Comparison of ENCODE assay signal across 29 cellular contexts in the genomic region with DNA sequence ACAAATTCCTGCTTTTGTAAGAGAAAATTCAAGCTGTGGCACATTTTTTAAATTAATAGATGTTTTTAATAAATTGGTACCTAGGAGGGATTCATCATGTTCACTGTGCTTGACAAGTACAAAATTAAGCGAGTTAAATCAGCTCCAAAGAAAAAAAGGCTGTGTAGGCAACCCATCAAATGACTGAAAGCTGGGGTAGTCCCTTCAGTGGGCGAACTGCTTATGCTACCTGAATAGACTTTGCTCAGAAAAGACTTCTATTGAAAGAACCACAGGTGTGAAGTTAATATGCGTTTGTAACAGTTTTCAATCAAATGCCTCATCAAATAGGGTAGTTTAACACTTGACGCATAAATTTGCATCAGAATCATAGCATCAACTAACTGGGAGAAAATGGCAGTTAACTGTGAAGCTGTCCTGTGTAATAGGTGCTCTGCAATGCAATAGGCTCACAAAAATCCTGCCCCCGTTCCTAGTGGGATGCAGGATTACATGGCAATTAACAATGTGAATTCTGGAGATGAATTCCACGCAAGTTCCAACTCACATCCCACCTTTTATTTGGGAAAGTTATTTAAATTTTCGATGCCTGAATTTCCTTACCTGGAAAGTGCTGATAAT.
"Had no signal": no experiment of that assay in that cellular context is flagged by ENCODE, and none has a peak within 500 bp of the region (broad histone marks: within the 10 kb centered on the region; RNA-seq: fewer than 3 reads in every experiment).

No MANE protein-coding gene starts in this region.

- H3K9me3 Mint-ChIP-seq: activated CD4-positive, alpha-beta memory T cell treated with anti-CD3 and anti-CD28 coated beads, Interleukin-2, amount 10 ng/mL, durations not matched to agents 7 days and 5 days; activated CD4-positive, alpha-beta T cell treated with anti-CD3 and anti-CD28 coated beads, Interleukin-2, amount 10 ng/mL, durations not matched to agents 7 days and 5 days; activated T-cell treated with anti-CD3 and anti-CD28 coated beads, Interleukin-2, amount 50 U/mL, for 4 hours; activated T-helper 17 cell treated with anti-CD3 and anti-CD28 coated beads, Interleukin-2, amount 50 U/mL, for 72 hours; T-helper 2 cell treated with Interferon-gamma antibody and Interleukin-4, amounts not matched to agents 5 μg/mL and 100 μg/mL, for 36 hours had no signal

- H3K27me3 ChIP-seq: body of pancreas, colonic mucosa, foreskin keratinocyte, gastrocnemius medialis, heart right ventricle had no signal

- H3K4me3 Mint-ChIP-seq: activated CD4-positive, alpha-beta memory T cell treated with anti-CD3 and anti-CD28 coated beads, Interleukin-2, amount 10 ng/mL, durations not matched to agents 7 days and 5 days; activated CD4-positive, alpha-beta T cell treated with anti-CD3 and anti-CD28 coated beads, Interleukin-2, amount 10 ng/mL, durations not matched to agents 7 days and 5 days; activated naive CD8-positive, alpha-beta T cell; activated T-cell treated with anti-CD3 and anti-CD28 coated beads, Interleukin-2, amount 50 U/mL, for 4 hours; activated T-helper 17 cell treated with anti-CD3 and anti-CD28 coated beads, Interleukin-2, amount 50 U/mL, for 72 hours; T-helper 17 cell; T-helper 2 cell treated with Interferon-gamma antibody and Interleukin-4, amounts not matched to agents 5 μg/mL and 100 μg/mL, for 36 hours had no signal

- H3K27ac ChIP-seq: body of pancreas, colonic mucosa, epithelial cell of prostate, foreskin keratinocyte, gastrocnemius medialis, heart right ventricle had no signal

- ATAC-seq: activated T-cell treated with anti-CD3 and anti-CD28 coated beads, Interleukin-2, amount 50 U/mL, for 4 hours; activated T-helper 17 cell treated with anti-CD3 and anti-CD28 coated beads, Interleukin-2, amount 50 U/mL, for 72 hours; body of pancreas; esophagus mucosa; foreskin keratinocyte; gastrocnemius medialis; heart right ventricle; T-helper 17 cell had no signal

- H3K36me3 ChIP-seq: colonic mucosa, gastrocnemius medialis, heart right ventricle had no signal

- H3K36me3 Mint-ChIP-seq: activated naive CD8-positive, alpha-beta T cell had no signal

- H3K9me3 ChIP-seq: body of pancreas, colonic mucosa, gastrocnemius medialis, heart right ventricle had no signal

- DNase-seq: activated CD4-positive, alpha-beta memory T cell treated with anti-CD3 and anti-CD28 coated beads, Interleukin-2, amount 10 ng/mL, durations not matched to agents 7 days and 5 days; activated CD4-positive, alpha-beta T cell treated with anti-CD3 and anti-CD28 coated beads for 1 hour; activated CD4-positive, alpha-beta T cell treated with anti-CD3 and anti-CD28 coated beads for 4 hours; activated CD4-positive, alpha-beta T cell treated with anti-CD3 and anti-CD28 coated beads, Interleukin-2, amount 10 ng/mL, durations not matched to agents 7 days and 5 days; activated CD4-positive, alpha-beta T cell treated with anti-CD3 and anti-CD28 coated beads, Interleukin-2, amount 50 U/mL, for 4 hours; activated CD8-positive, alpha-beta memory T cell treated with anti-CD3 and anti-CD28 coated beads, Interleukin-2, amount 50 U/mL, for 48 hours; activated effector memory CD4-positive, alpha-beta T cell treated with Interleukin-2 at 50 U/mL for 16 hours; activated gamma-delta T cell treated with Interleukin-2 at 50 U/mL for 16 hours; activated naive CD4-positive, alpha-beta T cell treated with anti-CD3 and anti-CD28 coated beads, Interleukin-2, amount 50 U/mL, for 16 hours; activated naive CD4-positive, alpha-beta T cell treated with Interleukin-2 at 50 U/mL for 16 hours; activated T-cell treated with anti-CD3 and anti-CD28 coated beads for 4 hours; activated T-cell treated with anti-CD3 and anti-CD28 coated beads, Interleukin-2, amount 50 U/mL, for 4 hours; amniotic stem cell; body of pancreas; central memory CD4-positive, alpha-beta T cell; cerebellar nuclear complex; colonic mucosa; effector CD8-positive, alpha-beta T cell; foreskin keratinocyte; gastrocnemius medialis; glutamatergic neuron; heart right ventricle; T-helper 1 cell; T-helper 17 cell had no signal

- H3K4me1 ChIP-seq: body of pancreas, colonic mucosa, gastrocnemius medialis had no signal

- H3K4me3 ChIP-seq: body of pancreas, colonic mucosa, gastrocnemius medialis, heart right ventricle had no signal

- H3K27ac Mint-ChIP-seq: activated CD4-positive, alpha-beta memory T cell treated with anti-CD3 and anti-CD28 coated beads, Interleukin-2, amount 10 ng/mL, durations not matched to agents 7 days and 5 days; activated CD4-positive, alpha-beta T cell treated with anti-CD3 and anti-CD28 coated beads, Interleukin-2, amount 10 ng/mL, durations not matched to agents 7 days and 5 days; activated naive CD8-positive, alpha-beta T cell; activated T-helper 17 cell treated with anti-CD3 and anti-CD28 coated beads, Interleukin-2, amount 50 U/mL, for 72 hours; T-helper 17 cell; T-helper 2 cell treated with Interferon-gamma antibody and Interleukin-4, amounts not matched to agents 5 μg/mL and 100 μg/mL, for 36 hours had no signal
